1 cellular context compared by ENCODE assay signal in the genomic region with DNA sequence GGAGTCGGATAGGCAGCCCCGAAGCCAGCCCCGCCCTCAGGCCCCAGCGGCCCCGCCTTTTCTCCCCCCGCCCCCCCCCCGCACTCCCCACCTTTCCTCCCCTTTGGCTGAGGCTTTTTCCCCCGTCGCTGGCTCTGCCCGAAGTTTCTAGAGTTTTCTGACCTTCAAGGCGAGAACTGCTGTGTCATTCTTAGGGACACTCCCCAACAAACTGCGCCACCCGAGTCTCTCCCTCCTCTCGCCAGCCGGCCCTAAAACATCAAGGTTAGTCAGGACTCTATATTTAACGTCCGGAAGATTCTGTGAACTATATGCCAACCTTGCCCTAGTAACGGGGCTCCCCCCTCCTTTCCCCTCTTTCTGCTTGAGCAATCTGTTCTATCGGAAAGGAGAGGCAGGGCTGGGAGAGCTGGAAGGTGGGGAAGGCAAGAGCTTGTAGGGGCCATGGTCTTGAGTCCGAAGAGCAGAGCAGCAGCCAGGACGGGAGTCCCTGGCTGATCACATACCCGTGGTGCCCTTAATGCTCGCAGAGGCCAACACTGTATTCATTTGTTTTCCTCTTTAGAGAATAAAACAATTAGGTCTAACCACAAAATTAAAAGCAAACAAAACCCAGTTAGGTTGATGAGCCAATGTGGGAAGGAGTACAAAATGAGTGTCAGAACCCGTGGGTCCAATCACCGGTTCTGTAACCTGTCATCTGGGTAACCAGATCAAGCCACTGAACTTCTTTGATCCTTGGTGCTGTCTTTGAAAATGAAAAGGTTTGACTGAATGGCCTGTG.
TF ChIP-seq lines count a peak whose summit lies in the region.

No MANE protein-coding gene starts in this region.

TF ChIP-seq in K562, 482 proteins besides CTCF, POLR2A, EP300 and RAD21 (continued from another document and continues in another):
- TF ChIP-seq, protein P1, sequence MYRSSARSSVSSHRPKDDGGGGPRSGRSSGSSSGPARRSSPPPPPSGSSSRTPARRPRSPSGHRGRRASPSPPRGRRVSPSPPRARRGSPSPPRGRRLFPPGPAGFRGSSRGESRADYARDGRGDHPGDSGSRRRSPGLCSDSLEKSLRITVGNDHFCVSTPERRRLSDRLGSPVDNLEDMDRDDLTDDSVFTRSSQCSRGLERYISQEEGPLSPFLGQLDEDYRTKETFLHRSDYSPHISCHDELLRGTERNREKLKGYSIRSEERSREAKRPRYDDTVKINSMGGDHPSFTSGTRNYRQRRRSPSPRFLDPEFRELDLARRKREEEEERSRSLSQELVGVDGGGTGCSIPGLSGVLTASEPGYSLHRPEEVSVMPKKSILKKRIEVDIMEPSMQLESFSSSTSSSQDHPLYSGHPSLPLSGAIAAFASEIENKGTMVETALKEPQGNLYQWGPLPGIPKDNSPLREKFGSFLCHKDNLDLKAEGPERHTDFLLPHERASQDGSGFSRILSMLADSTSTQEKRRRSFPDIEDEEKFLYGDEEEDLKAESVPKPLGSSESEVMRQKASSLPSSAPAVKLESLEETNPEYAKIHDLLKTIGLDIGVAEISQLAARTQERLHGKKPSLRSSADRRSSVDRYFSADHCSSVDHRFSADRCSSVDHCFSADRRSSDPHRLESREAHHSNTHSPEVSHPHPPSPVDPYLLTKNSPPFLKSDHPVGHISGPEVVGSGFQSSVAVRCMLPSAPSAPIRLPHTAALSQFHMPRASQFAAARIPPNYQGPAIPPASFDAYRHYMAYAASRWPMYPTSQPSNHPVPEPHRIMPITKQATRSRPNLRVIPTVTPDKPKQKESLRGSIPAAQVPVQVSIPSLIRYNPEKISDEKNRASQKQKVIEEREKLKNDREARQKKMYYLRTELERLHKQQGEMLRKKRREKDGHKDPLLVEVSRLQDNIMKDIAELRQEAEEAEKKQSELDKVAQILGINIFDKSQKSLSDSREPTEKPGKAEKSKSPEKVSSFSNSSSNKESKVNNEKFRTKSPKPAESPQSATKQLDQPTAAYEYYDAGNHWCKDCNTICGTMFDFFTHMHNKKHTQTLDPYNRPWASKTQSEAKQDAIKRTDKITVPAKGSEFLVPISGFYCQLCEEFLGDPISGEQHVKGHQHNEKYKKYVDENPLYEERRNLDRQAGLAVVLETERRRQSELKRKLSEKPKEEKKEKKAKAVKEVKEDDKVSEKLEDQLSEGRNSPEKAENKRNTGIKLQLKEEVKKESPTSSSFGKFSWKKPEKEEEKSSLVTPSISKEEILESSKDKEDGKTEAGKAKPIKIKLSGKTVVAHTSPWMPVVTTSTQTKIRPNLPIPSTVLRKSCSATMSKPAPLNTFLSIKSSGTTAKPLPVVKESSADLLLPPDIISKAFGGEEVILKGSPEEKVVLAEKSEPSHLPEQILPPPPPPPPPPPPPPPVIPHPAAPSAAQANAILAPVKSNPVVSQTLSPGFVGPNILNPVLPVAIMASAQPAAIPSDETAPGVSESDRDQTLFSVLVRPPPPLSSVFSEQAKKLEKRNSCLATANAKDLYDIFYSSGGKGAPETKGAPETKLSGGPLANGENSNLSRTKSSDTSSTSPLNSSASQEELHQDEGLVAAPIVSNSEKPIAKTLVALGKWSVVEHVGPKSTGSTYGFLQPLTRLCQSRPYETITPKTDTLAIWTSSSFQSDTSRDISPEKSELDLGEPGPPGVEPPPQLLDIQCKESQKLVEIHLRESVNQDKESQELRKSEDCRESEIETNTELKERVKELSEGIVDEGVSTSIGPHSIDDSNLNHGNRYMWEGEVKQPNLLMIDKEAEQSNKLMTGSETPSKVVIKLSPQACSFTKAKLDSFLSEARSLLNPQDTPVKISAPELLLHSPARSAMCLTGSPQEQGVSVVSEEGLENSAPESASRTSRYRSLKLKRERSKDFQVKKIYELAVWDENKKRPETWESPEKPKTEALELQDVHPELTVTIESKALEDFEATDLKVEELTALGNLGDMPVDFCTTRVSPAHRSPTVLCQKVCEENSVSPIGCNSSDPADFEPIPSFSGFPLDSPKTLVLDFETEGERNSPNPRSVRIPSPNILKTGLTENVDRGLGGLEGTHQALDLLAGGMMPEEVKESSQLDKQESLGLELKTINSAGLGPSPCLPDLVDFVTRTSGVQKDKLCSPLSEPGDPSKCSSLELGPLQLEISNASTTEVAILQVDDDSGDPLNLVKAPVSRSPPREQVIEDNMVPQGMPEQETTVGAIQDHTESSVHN (IDR thresholded peaks at IDR 0.05; ENCODE audit: borderline replicate concordance in 1 of 2, low read depth in 1 of 2) = no peak
- TF ChIP-seq TEAD4 (IDR thresholded peaks at IDR 0.05; ENCODE audit: low read length) = peak; percentile 29
- no peak for TF ChIP-seq TEAD4 (CRISPR knock-in tag; IDR thresholded peaks at IDR 0.05; ENCODE audit: borderline replicate concordance)
- no peak for TF ChIP-seq EP400 (IDR thresholded peaks at IDR 0.05)
- peak; percentile 100 for TF ChIP-seq GTF2E2 (tag; IDR thresholded peaks at IDR 0.05)
- no peak for TF ChIP-seq ZNF699 (CRISPR knock-in tag; IDR thresholded peaks at IDR 0.05; ENCODE audit: insufficient replicate concordance)
- peak; percentile 43 for TF ChIP-seq TRIM28 (IDR thresholded peaks at IDR 0.05)
- TF ChIP-seq CREM (IDR thresholded peaks at IDR 0.05; ENCODE audit: low read depth) = 0 out of 2 replicates have a peak, but pooled peaks have one; percentile 14
- TF ChIP-seq POLR2AphosphoS2 (IDR thresholded peaks at IDR 0.05; ENCODE audit: low read length) = peak; percentile 93; the same call in 1 of the 2 replicates
- TF ChIP-seq ZNF551 (CRISPR knock-in tag; IDR thresholded peaks at IDR 0.05) = peak; percentile 79; the same call in 1 of the 2 replicates
- peak; percentile 86 for TF ChIP-seq JUND (IDR thresholded peaks at IDR 0.05; ENCODE audit: borderline replicate concordance, low read depth, low read length)
- TF ChIP-seq JUND (tag; IDR thresholded peaks at IDR 0.05; ENCODE audit: borderline replicate concordance, low read depth, low read length) = no peak; the same call in 1 of the 3 replicates
- TF ChIP-seq DPF2 (IDR thresholded peaks at IDR 0.05) = no peak
- peak; percentile 67; the same call in 1 of the 2 replicates for TF ChIP-seq RNF2 (IDR thresholded peaks at IDR 0.05)
- TF ChIP-seq POLR2B (IDR thresholded peaks at IDR 0.05; ENCODE audit: low read depth, partially characterized antibody) = peak; percentile 91
- TF ChIP-seq E2F3 (CRISPR knock-in tag; IDR thresholded peaks at IDR 0.05) = peak; percentile 26; the same call in 1 of the 2 replicates
- TF ChIP-seq, protein P2, sequence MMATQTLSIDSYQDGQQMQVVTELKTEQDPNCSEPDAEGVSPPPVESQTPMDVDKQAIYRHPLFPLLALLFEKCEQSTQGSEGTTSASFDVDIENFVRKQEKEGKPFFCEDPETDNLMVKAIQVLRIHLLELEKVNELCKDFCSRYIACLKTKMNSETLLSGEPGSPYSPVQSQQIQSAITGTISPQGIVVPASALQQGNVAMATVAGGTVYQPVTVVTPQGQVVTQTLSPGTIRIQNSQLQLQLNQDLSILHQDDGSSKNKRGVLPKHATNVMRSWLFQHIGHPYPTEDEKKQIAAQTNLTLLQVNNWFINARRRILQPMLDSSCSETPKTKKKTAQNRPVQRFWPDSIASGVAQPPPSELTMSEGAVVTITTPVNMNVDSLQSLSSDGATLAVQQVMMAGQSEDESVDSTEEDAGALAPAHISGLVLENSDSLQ (IDR thresholded peaks at IDR 0.05) = no peak
- TF ChIP-seq GABPB1 (CRISPR knock-in tag; IDR thresholded peaks at IDR 0.05) = 0 out of 2 replicates have a peak, but pooled peaks have one; percentile 16
- TF ChIP-seq, protein P3, sequence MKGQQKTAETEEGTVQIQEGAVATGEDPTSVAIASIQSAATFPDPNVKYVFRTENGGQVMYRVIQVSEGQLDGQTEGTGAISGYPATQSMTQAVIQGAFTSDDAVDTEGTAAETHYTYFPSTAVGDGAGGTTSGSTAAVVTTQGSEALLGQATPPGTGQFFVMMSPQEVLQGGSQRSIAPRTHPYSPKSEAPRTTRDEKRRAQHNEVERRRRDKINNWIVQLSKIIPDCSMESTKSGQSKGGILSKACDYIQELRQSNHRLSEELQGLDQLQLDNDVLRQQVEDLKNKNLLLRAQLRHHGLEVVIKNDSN (CRISPR knock-in tag; IDR thresholded peaks at IDR 0.05) = peak; percentile 26; the same call in 1 of the 2 replicates
- TF ChIP-seq RBM15 (IDR thresholded peaks at IDR 0.05; ENCODE audit: insufficient read depth, low read length) = no peak
- TF ChIP-seq, protein P4, sequence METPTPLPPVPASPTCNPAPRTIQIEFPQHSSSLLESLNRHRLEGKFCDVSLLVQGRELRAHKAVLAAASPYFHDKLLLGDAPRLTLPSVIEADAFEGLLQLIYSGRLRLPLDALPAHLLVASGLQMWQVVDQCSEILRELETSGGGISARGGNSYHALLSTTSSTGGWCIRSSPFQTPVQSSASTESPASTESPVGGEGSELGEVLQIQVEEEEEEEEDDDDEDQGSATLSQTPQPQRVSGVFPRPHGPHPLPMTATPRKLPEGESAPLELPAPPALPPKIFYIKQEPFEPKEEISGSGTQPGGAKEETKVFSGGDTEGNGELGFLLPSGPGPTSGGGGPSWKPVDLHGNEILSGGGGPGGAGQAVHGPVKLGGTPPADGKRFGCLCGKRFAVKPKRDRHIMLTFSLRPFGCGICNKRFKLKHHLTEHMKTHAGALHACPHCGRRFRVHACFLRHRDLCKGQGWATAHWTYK (CRISPR knock-in tag; IDR thresholded peaks at IDR 0.05) = peak; percentile 85
- TF ChIP-seq ZFP1 (CRISPR knock-in tag; IDR thresholded peaks at IDR 0.05) = peak; percentile 54; the same call in 1 of the 2 replicates
- TF ChIP-seq, protein P5, sequence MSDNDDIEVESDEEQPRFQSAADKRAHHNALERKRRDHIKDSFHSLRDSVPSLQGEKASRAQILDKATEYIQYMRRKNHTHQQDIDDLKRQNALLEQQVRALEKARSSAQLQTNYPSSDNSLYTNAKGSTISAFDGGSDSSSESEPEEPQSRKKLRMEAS (CRISPR knock-in tag; IDR thresholded peaks at IDR 0.05) = no peak
- TF ChIP-seq MYNN (IDR thresholded peaks at IDR 0.05) = peak; percentile 75
- no peak for TF ChIP-seq MYNN (CRISPR knock-in tag; IDR thresholded peaks at IDR 0.05)
- TF ChIP-seq HOXB6 (CRISPR knock-in tag; IDR thresholded peaks at IDR 0.05; ENCODE audit: borderline replicate concordance) = peak; percentile 54; the same call in 1 of the 2 replicates
- TF ChIP-seq FOXA3 (CRISPR knock-in tag; conservative IDR thresholded peaks at IDR 0.05 in 1 of 2, IDR thresholded peaks at IDR 0.05 in 1 of 2) = no peak
- TF ChIP-seq, protein P6, sequence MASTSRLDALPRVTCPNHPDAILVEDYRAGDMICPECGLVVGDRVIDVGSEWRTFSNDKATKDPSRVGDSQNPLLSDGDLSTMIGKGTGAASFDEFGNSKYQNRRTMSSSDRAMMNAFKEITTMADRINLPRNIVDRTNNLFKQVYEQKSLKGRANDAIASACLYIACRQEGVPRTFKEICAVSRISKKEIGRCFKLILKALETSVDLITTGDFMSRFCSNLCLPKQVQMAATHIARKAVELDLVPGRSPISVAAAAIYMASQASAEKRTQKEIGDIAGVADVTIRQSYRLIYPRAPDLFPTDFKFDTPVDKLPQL (IDR thresholded peaks at IDR 0.05; ENCODE audit: extremely low read depth, insufficient read length) = peak; percentile 83
- TF ChIP-seq ASH1L (IDR thresholded peaks at IDR 0.05; ENCODE audit: borderline replicate concordance, low read depth, partially characterized antibody) = no peak
- TF ChIP-seq, protein P7, sequence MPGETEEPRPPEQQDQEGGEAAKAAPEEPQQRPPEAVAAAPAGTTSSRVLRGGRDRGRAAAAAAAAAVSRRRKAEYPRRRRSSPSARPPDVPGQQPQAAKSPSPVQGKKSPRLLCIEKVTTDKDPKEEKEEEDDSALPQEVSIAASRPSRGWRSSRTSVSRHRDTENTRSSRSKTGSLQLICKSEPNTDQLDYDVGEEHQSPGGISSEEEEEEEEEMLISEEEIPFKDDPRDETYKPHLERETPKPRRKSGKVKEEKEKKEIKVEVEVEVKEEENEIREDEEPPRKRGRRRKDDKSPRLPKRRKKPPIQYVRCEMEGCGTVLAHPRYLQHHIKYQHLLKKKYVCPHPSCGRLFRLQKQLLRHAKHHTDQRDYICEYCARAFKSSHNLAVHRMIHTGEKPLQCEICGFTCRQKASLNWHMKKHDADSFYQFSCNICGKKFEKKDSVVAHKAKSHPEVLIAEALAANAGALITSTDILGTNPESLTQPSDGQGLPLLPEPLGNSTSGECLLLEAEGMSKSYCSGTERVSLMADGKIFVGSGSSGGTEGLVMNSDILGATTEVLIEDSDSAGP (CRISPR knock-in tag; IDR thresholded peaks at IDR 0.05) = no peak
- TF ChIP-seq ZNF316 (IDR thresholded peaks at IDR 0.05) = peak; percentile 99
- TF ChIP-seq, protein P8, sequence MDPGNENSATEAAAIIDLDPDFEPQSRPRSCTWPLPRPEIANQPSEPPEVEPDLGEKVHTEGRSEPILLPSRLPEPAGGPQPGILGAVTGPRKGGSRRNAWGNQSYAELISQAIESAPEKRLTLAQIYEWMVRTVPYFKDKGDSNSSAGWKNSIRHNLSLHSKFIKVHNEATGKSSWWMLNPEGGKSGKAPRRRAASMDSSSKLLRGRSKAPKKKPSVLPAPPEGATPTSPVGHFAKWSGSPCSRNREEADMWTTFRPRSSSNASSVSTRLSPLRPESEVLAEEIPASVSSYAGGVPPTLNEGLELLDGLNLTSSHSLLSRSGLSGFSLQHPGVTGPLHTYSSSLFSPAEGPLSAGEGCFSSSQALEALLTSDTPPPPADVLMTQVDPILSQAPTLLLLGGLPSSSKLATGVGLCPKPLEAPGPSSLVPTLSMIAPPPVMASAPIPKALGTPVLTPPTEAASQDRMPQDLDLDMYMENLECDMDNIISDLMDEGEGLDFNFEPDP (CRISPR knock-in tag; IDR thresholded peaks at IDR 0.05) = 0 out of 2 replicates have a peak, but pooled peaks have one; percentile 47
- TF ChIP-seq ZNF507 (tag; conservative IDR thresholded peaks at IDR 0.05) = no peak
- TF ChIP-seq SAFB2 (IDR thresholded peaks at IDR 0.05; ENCODE audit: borderline replicate concordance, low read depth, low read length, severe bottlenecking) = no peak
- TF ChIP-seq SRSF3 (IDR thresholded peaks at IDR 0.05; ENCODE audit: insufficient read depth, low read length) = 0 out of 2 replicates have a peak, but pooled peaks have one; percentile 32
- no peak for TF ChIP-seq COPS2 (conservative IDR thresholded peaks at IDR 0.05)
- peak; percentile 58 for TF ChIP-seq PCBP1 (IDR thresholded peaks at IDR 0.05; ENCODE audit: low read depth, low read length, poor library complexity, severe bottlenecking)
- peak; percentile 76; the same call in 1 of the 2 replicates for TF ChIP-seq ZNF780A (CRISPR knock-in tag; IDR thresholded peaks at IDR 0.05)
- TF ChIP-seq MAZ (CRISPR knock-in tag; conservative IDR thresholded peaks at IDR 0.05 in 1 of 2, IDR thresholded peaks at IDR 0.05 in 1 of 2) = peak; percentile 86 to 89
- TF ChIP-seq CREB1 (IDR thresholded peaks at IDR 0.05) = no peak
- no peak; the same call in 1 of the 2 replicates for TF ChIP-seq CREB1 (CRISPR knock-in tag; IDR thresholded peaks at IDR 0.05)
- TF ChIP-seq KAT2B (IDR thresholded peaks at IDR 0.05; ENCODE audit: low read depth, low read length) = no peak
